In genomic region chr18:72768681-72769229, GRCh38 we compare ENCODE assay signal across 26 cellular contexts.
DNase-seq lines count a peak whose midpoint lies in the region; ATAC-seq and TF ChIP-seq lines count a peak whose summit lies in the region.
"Had no signal": no experiment of that assay in that cellular context is flagged by ENCODE, and none has a peak within 500 bp of the region (broad histone marks: within the 10 kb centered on the region; RNA-seq: fewer than 3 reads in every experiment).

No MANE protein-coding gene starts in this region.

- H3K9me3 ChIP-seq in RWPE2 (ENCODE audit: severe bottlenecking) (no peaks in the 10 kb centered on the region), hepatocyte (ENCODE audit: low read depth) (no peaks in the 10 kb centered on the region)
- H3K9me3 ChIP-seq: body of pancreas, right atrium auricular region had no signal

- H3K27me3 ChIP-seq in H7 (ENCODE audit: control insufficient read depth, insufficient read depth, low read length) (no peaks in the 10 kb centered on the region), RWPE2 (ENCODE audit: insufficient read depth, poor library complexity, severe bottlenecking) (no peaks in the 10 kb centered on the region), hepatocyte (no peaks in the 10 kb centered on the region)
- H3K27me3 ChIP-seq: body of pancreas, right atrium auricular region had no signal

- no peaks in the 10 kb centered on the region for H3K4me1 ChIP-seq in RWPE2 (ENCODE audit: insufficient read depth, poor library complexity, severe bottlenecking)
- H3K4me1 ChIP-seq in hepatocyte (ENCODE audit: insufficient read depth), result no peaks in the 10 kb centered on the region
- H3K4me1 ChIP-seq: body of pancreas, right atrium auricular region had no signal

- H3K4me3 Mint-ChIP-seq in T-cell (no peak overlapping the region), osteocyte (ENCODE audit: unreplicated experiment) (no peak overlapping the region)
- H3K4me3 Mint-ChIP-seq: activated T-cell treated with anti-CD3 and anti-CD28 coated beads, Interleukin-2, amount 50 U/mL, for 24 hours; B cell; mesothelial cell of epicardium; naive thymus-derived CD8-positive, alpha-beta T cell had no signal

- H3K36me3 Mint-ChIP-seq in T-cell, result no peaks in the 10 kb centered on the region
- H3K36me3 Mint-ChIP-seq in osteocyte (ENCODE audit: unreplicated experiment), result no peaks in the 10 kb centered on the region
- H3K36me3 Mint-ChIP-seq: mesothelial cell of epicardium; naive thymus-derived CD8-positive, alpha-beta T cell had no signal

- ATAC-seq in RWPE2 (ENCODE audit: low read depth), result no peak
- ATAC-seq in T-cell (replicated peaks in 1 of 4), result no peak
- ATAC-seq: body of pancreas; left lobe of liver; naive thymus-derived CD8-positive, alpha-beta T cell; Right ventricle myocardium inferior had no signal

- H3K27me3 Mint-ChIP-seq in T-cell, result no peaks in the 10 kb centered on the region
- H3K27me3 Mint-ChIP-seq in osteocyte (ENCODE audit: unreplicated experiment), result no peaks in the 10 kb centered on the region
- H3K27me3 Mint-ChIP-seq: activated T-cell treated with anti-CD3 and anti-CD28 coated beads, Interleukin-2, amount 50 U/mL, for 24 hours had no signal

- peak; percentile 13 for DNase-seq in DMS53 (lab: John Stamatoyannopoulos, UW)
- DNase-seq in DMS53 treated with DMSO at 0.1 percent for 48 hours (lab: John Stamatoyannopoulos, UW; ENCODE audit: unreplicated experiment), result no peak
- peak; percentile 5 for DNase-seq in H7
- DNase-seq in RWPE2 (ENCODE audit: low spot score), result no peak
- DNase-seq in hepatocyte (ENCODE audit: low spot score), result no peak
- no peak for DNase-seq in T-cell
- DNase-seq in osteocyte (ENCODE audit: extremely low spot score, unreplicated experiment), result no peak
- DNase-seq in mucosa of gallbladder (ENCODE audit: low spot score), result no peak
- DNase-seq: activated gamma-delta T cell treated with Interleukin-2 at 50 U/mL for 16 hours; activated T-cell treated with anti-CD3 and anti-CD28 coated beads, Interleukin-2, amount 50 U/mL, for 24 hours; body of pancreas; HCEC 1CT; naive thymus-derived CD8-positive, alpha-beta T cell; NCI-H2171; NCI-H526 treated with DMSO at 0.1 percent for 48 hours; OCI-M1; stimulated activated CD4-positive, alpha-beta T cell treated with anti-CD3 and anti-CD28 coated beads, Interleukin-12 subunit alpha, Interleukin-12 subunit beta, amount 100 ng/mL, for 4 hours; stimulated activated CD4-positive, alpha-beta T cell treated with anti-CD3 and anti-CD28 coated beads, Interleukin-4, amount 100 ng/mL, for 4 hours; stimulated activated naive CD4-positive, alpha-beta T cell had no signal

- POLR2A ChIA-PET in T-cell (lab: Charles Lee), result no interaction called here

- WGBS in hepatocyte (ENCODE audit: low lambda C conversion rate, missing lambda C conversion rate), result 59% methylated on average over 8 of the region's 8 CpGs

- no peaks in the 10 kb centered on the region for H3K9me2 ChIP-seq in hepatocyte (replicated peaks; ENCODE audit: insufficient read depth)

- no peaks in the 10 kb centered on the region for H3K79me2 ChIP-seq in hepatocyte

- H4K20me1 ChIP-seq in hepatocyte (ENCODE audit: insufficient read depth, poor library complexity, severe bottlenecking), result no peaks in the 10 kb centered on the region

- H3K4me1 Mint-ChIP-seq in T-cell (no peaks in the 10 kb centered on the region), osteocyte (ENCODE audit: unreplicated experiment) (no peaks in the 10 kb centered on the region)
- H3K4me1 Mint-ChIP-seq: B cell; naive thymus-derived CD8-positive, alpha-beta T cell had no signal

- H3K4me2 ChIP-seq in hepatocyte, result no peak overlapping the region

- H3K9me3 Mint-ChIP-seq in T-cell (no peaks in the 10 kb centered on the region), osteocyte (ENCODE audit: unreplicated experiment) (no peaks in the 10 kb centered on the region)
- H3K9me3 Mint-ChIP-seq: mesothelial cell of epicardium; naive thymus-derived CD8-positive, alpha-beta T cell had no signal

- H3K27ac Mint-ChIP-seq in T-cell (no peak overlapping the region), osteocyte (ENCODE audit: unreplicated experiment) (no peak overlapping the region)
- H3K27ac Mint-ChIP-seq: activated T-cell treated with anti-CD3 and anti-CD28 coated beads, Interleukin-2, amount 50 U/mL, for 24 hours; B cell; mesothelial cell of epicardium; naive thymus-derived CD8-positive, alpha-beta T cell had no signal

- CTCF ChIA-PET in T-cell (lab: Charles Lee), result no interaction called here

- H3K27ac ChIP-seq in RWPE2 (ENCODE audit: poor library complexity, severe bottlenecking), result no peak overlapping the region
- no peak overlapping the region for H3K27ac ChIP-seq in hepatocyte
- H3K27ac ChIP-seq: body of pancreas, epithelial cell of prostate, HL-60, right atrium auricular region had no signal

- no peak overlapping the region for H2AFZ ChIP-seq in hepatocyte

- TF ChIP-seq CTCF in RWPE2 (IDR thresholded peaks at IDR 0.05; ENCODE audit: poor library complexity, severe bottlenecking), result peak; percentile 13
- peak; percentile 10 for TF ChIP-seq CTCF in hepatocyte (IDR thresholded peaks at IDR 0.05; ENCODE audit: poor library complexity)
- TF ChIP-seq CTCF in osteocyte (IDR thresholded peaks at IDR 0.05), result no peak

- no peak overlapping the region for H3K4me3 ChIP-seq in H7 (ENCODE audit: insufficient read depth, low read depth, low read length)
- H3K4me3 ChIP-seq in RWPE2 (ENCODE audit: severe bottlenecking), result no peak overlapping the region
- no peak overlapping the region for H3K4me3 ChIP-seq in hepatocyte
- H3K4me3 ChIP-seq: body of pancreas, right atrium auricular region had no signal

- H3K36me3 ChIP-seq in H7 (replicated peaks; ENCODE audit: control insufficient read depth, insufficient read depth, low read length) (no peaks in the 10 kb centered on the region), RWPE2 (ENCODE audit: low read depth) (no peaks in the 10 kb centered on the region), hepatocyte (replicated peaks; ENCODE audit: insufficient read depth, low read depth) (no peaks in the 10 kb centered on the region)
- H3K36me3 ChIP-seq: right atrium auricular region had no signal

Comparison
In these comparisons a context has a peak if more than half of its experiments do, and no peak if none do; other contexts are left out.
1. DNase-seq: peak in DMS53 (single experiment) and H7 (single experiment); none in DMS53 treated with DMSO at 0.1 percent for 48 hours (single experiment), RWPE2 (single experiment), hepatocyte (single experiment), T-cell (0 of 34), osteocyte (single experiment) and mucosa of gallbladder (single experiment).